ENCODE assay signal across 16 cellular contexts in genomic region chr3:156542101-156543042, GRCh38. TPM values are rescaled to one million over a fixed set of nuclear protein-coding genes. Genes with fewer than 3 reads are reported as not detected.
DNase-seq lines count a peak whose midpoint lies in the region; ATAC-seq, FAIRE-seq and TF ChIP-seq lines count a peak whose summit lies in the region.
"Had no signal": no experiment of that assay in that cellular context is flagged by ENCODE, and none has a peak within 500 bp of the region (broad histone marks: within the 10 kb centered on the region; RNA-seq: fewer than 3 reads in every experiment).

No MANE protein-coding gene starts in this region.

- H3K4me2 ChIP-seq in mammary epithelial cell (ENCODE audit: insufficient read depth, low read depth, low read length) (no peak overlapping the region), HepG2 (ENCODE audit: low read depth, low read length) (no peak overlapping the region)
- H3K4me2 ChIP-seq: BLaER1 had no signal

- 70% methylated on average over 5 of the region's 5 CpGs for WGBS in mammary epithelial cell (ENCODE audit: low coverage, missing lambda C conversion rate)
- 90% methylated on average over 5 of the region's 5 CpGs for WGBS in HepG2 (ENCODE audit: low lambda C conversion rate)

- TF ChIP-seq POLR2A in HepG2 (IDR thresholded peaks at IDR 0.05; ENCODE audit: insufficient read depth in 1 of 2, low read depth in 2 of 2, low read length in 2 of 2) = no peak

- CTCF ChIA-PET in mammary epithelial cell (lab: Charles Lee; ENCODE audit: low non-redundant PET) (interaction anchor here (0.6 kb wide), 1 partner anchor 595 kb away, joined by 6 read pairs; no protein-coding TSS in a partner anchor), HepG2 (lab: Yijun Ruan, JAX; ENCODE audit: low intra/inter-chr PET ratio, low total read pairs) (no interaction called here)

- H3K27me3 ChIP-seq in mammary epithelial cell (ENCODE audit: insufficient read depth, low read length) (no peaks in the 10 kb centered on the region), HepG2 (ENCODE audit: control insufficient read depth in 1 of 2, insufficient read depth in 2 of 2, low read length in 2 of 2) (no peaks in the 10 kb centered on the region), stomach smooth muscle (ENCODE audit: control insufficient read depth in 1 of 2, insufficient read depth in 2 of 2, low read length in 2 of 2) (no peaks in the 10 kb centered on the region)
- H3K27me3 ChIP-seq: BLaER1, cardiac muscle cell, left lung, upper lobe of right lung had no signal

- TF ChIP-seq EP300 in HepG2 (IDR thresholded peaks at IDR 0.05; ENCODE audit: low read depth in 2 of 2, low read length in 2 of 2) (no peak), HepG2 (CRISPR knock-in tag; IDR thresholded peaks at IDR 0.05; ENCODE audit: borderline replicate concordance) (no peak)

- H3K9me3 ChIP-seq in mammary epithelial cell (replicated peaks; ENCODE audit: insufficient read depth, low read length) (no peaks in the 10 kb centered on the region), HepG2 (ENCODE audit: low read length) (no peaks in the 10 kb centered on the region), stomach smooth muscle (ENCODE audit: control insufficient read depth in 2 of 2, low read length in 2 of 2) (no peaks in the 10 kb centered on the region)
- H3K9me3 ChIP-seq: BLaER1, left lung, upper lobe of right lung had no signal

- POLR2A ChIA-PET in HepG2 (lab: Yijun Ruan, JAX) = interaction anchor here (1.8 kb wide), 1 partner anchor 12 kb away, joined by 7 read pairs; the partner anchor contains the start of gene SSR3

- in situ Hi-C loops in mammary epithelial cell (cut with MboI; ENCODE audit: low sequenced_read_pairs in 2 of 2) = loop anchor here (10.0 to 25.0 kb wide), 2 partner anchors 542 to 545 kb away; no protein-coding TSS in a partner anchor
- in situ Hi-C loops in HepG2 (cut with HindIII; ENCODE audit: extremely low pct_ligation_motif_present, low pct_unique_long_range_greater_than_20kb) = loop anchor here (10.0 kb wide), 1 partner anchor 592 kb away; no protein-coding TSS in a partner anchor

- H3K79me2 ChIP-seq in mammary epithelial cell (ENCODE audit: insufficient read depth, low read length) (peaks cover 54% of the 10 kb centered on the region), HepG2 (ENCODE audit: insufficient read depth, low read length) (peaks cover 24% of the 10 kb centered on the region)

- DNase-seq in HFFc6 (no peak), mammary epithelial cell (no peak), HepG2 (ENCODE audit: low spot score) (no peak), hypothalamus (lab: John Stamatoyannopoulos, UW) (no peak)
- DNase-seq: activated naive CD4-positive, alpha-beta T cell; erythroblast; left lung; MV-4-11; upper lobe of right lung had no signal

- H3K4me3 Mint-ChIP-seq in HFFc6 = no peak overlapping the region

- H3K27ac ChIP-seq in mammary epithelial cell (ENCODE audit: insufficient read depth, low read depth, low read length) (no peak overlapping the region), HepG2 (ENCODE audit: extremely low read length, insufficient read depth, low read length) (no peak overlapping the region), stomach smooth muscle (ENCODE audit: low read length) (peak overlapping the region; percentile 12)
- H3K27ac ChIP-seq: BLaER1, cardiac muscle cell, upper lobe of right lung had no signal

- FAIRE-seq in HepG2 (lab: Jason Lieb, UNC) = no peak
- FAIRE-seq: HTR-8/SVneo had no signal

- TF ChIP-seq RAD21 in HepG2 (CRISPR knock-in tag; IDR thresholded peaks at IDR 0.05) = no peak

- BruUV-seq in mammary epithelial cell (replicated peaks; lab: Mats Ljungman, UMichigan) (TSS peak; percentile 10), HepG2 (replicated peaks; lab: Mats Ljungman, UMichigan) (TSS peak; percentile 6)

- no peak overlapping the region for H3K4me3 ChIP-seq in mammary epithelial cell (replicated peaks in 1 of 3; ENCODE audit: insufficient read depth in 1 of 3, low read depth in 2 of 3, low read length in 3 of 3)
- no peak overlapping the region for H3K4me3 ChIP-seq in HepG2 (replicated peaks in 1 of 3; ENCODE audit: insufficient read depth in 1 of 3, low read depth in 2 of 3, low read length in 3 of 3)
- no peak overlapping the region for H3K4me3 ChIP-seq in stomach smooth muscle (ENCODE audit: low read length in 2 of 2)
- H3K4me3 ChIP-seq: BLaER1, cardiac muscle cell, left lung, upper lobe of right lung had no signal

- H3K36me3 ChIP-seq in mammary epithelial cell (ENCODE audit: insufficient read depth, low read length) (peaks cover 59% of the 10 kb centered on the region), HepG2 (replicated peaks in 1 of 2; ENCODE audit: control insufficient read depth in 1 of 2, insufficient read depth in 2 of 2, low read length in 2 of 2) (peaks cover 11 to 66% of the 10 kb centered on the region in 2 experiments), stomach smooth muscle (ENCODE audit: control insufficient read depth in 2 of 2, insufficient read depth in 2 of 2, low read length in 2 of 2) (peaks cover 6 to 13% of the 10 kb centered on the region in 2 donors)

- TF ChIP-seq CTCF in HFFc6 (IDR thresholded peaks at IDR 0.05) = no peak
- TF ChIP-seq CTCF in mammary epithelial cell (conservative IDR thresholded peaks at IDR 0.05 in 1 of 2, IDR thresholded peaks at IDR 0.05 in 1 of 2; ENCODE audit: extremely low read depth in 1 of 2, insufficient read depth in 1 of 2, low read depth in 1 of 2, low read length in 2 of 2) = no peak
- no peak for TF ChIP-seq CTCF in HepG2 (CRISPR knock-in tag; IDR thresholded peaks at IDR 0.05)

- H3K9me3 Mint-ChIP-seq in HFFc6 = no peaks in the 10 kb centered on the region

- intact Hi-C loops in mammary epithelial cell (cut with micrococcal nuclease) (no loop called here), HepG2 (cut with micrococcal nuclease; ENCODE audit: unreplicated experiment) (no loop called here)

- H2AFZ ChIP-seq in mammary epithelial cell (ENCODE audit: low read depth, low read length) (no peak overlapping the region), HepG2 (ENCODE audit: low read length) (no peak overlapping the region)

- ATAC-seq in HepG2 = peak; percentile 26; the same call in 2 of the 3 replicates
- ATAC-seq in HG03432 (IDR thresholded peaks at IDR 0.05; ENCODE audit: unreplicated experiment) = no peak
- no peak for ATAC-seq in esophagus mucosa
- no peak for ATAC-seq in HG03457 (IDR thresholded peaks at IDR 0.05; ENCODE audit: unreplicated experiment)
- ATAC-seq: left lung, upper lobe of right lung had no signal

- dilution Hi-C loops in mammary epithelial cell (cut with HindIII; ENCODE audit: low sequenced_read_pairs) = no loop called here

- H3K4me1 Mint-ChIP-seq in HFFc6 (ENCODE audit: low read depth) = peaks cover 75% of the 10 kb centered on the region

- peaks cover 3% of the 10 kb centered on the region for H4K20me1 ChIP-seq in mammary epithelial cell (ENCODE audit: insufficient read depth, low read length)
- peaks cover 5% of the 10 kb centered on the region; the same call in 1 of the 2 replicates for H4K20me1 ChIP-seq in HepG2 (ENCODE audit: insufficient read depth, low read length)

- H3K27ac Mint-ChIP-seq in HFFc6 = peak overlapping the region; percentile 71

- H3K36me3 Mint-ChIP-seq in HFFc6 (ENCODE audit: low read depth) = peaks cover 48% of the 10 kb centered on the region

- H3K9ac ChIP-seq in mammary epithelial cell (ENCODE audit: insufficient read depth, low read length) (no peak overlapping the region), HepG2 (ENCODE audit: insufficient read depth, low read depth, low read length) (no peak overlapping the region), stomach smooth muscle (ENCODE audit: low read length in 2 of 2) (no peak overlapping the region)
- H3K9ac ChIP-seq: BLaER1 had no signal

- H3K27me3 Mint-ChIP-seq in HFFc6 (ENCODE audit: insufficient read depth) = no peaks in the 10 kb centered on the region

- H3K4me1 ChIP-seq in mammary epithelial cell (ENCODE audit: insufficient read depth, low read length) (peaks cover 13% of the 10 kb centered on the region), HepG2 (ENCODE audit: insufficient read depth, low read length) (peaks cover 43% of the 10 kb centered on the region), stomach smooth muscle (ENCODE audit: control insufficient read depth, insufficient read depth, low read length) (no peaks in the 10 kb centered on the region)
- H3K4me1 ChIP-seq: BLaER1, upper lobe of right lung had no signal

TF ChIP-seq in HepG2, 621 proteins besides CTCF, POLR2A, EP300 and RAD21 (continues in another document):
- no peak for TF ChIP-seq ZNF552 (CRISPR knock-in tag; IDR thresholded peaks at IDR 0.05; ENCODE audit: borderline replicate concordance)
- TF ChIP-seq ZNF644 (CRISPR knock-in tag; IDR thresholded peaks at IDR 0.05; ENCODE audit: low read depth) = peak; percentile 97
- TF ChIP-seq MTA3 (CRISPR knock-in tag; IDR thresholded peaks at IDR 0.05) = no peak

RNA-seq across cellular contexts. Expression of gene SSR3, which starts 12.5 kb away (rescaled TPM):
- total RNA-seq in HFFc6 (2021; fragmentation: NEBNext Ultra II Directional; extraction: Animal tissue kit (Norgen Biotek cat#: 25700)) = 100 to 1,000 TPM; 622 to 815 (median 721) TPM
- total RNA-seq in mammary epithelial cell (100 to 1,000 TPM; 375 to 388 TPM), HepG2 (2016; rRNA removed; fragmentation: Illumina TruSeq; extraction: Trizol) (268 and 325 TPM in 2 replicates), esophagus mucosa (75.9 TPM)
- polyA plus RNA-seq in mammary epithelial cell (339 TPM), HepG2 (2011; rRNA removed) (202 and 229 TPM in 2 replicates)
- 575 TPM for polyA minus RNA-seq in mammary epithelial cell
- total RNA-seq in HepG2 (2016; cell fraction: cytosol; rRNA removed; fragmentation: Illumina TruSeq; extraction: Trizol; ENCODE audit: low read depth) = 126 and 142 TPM in 2 replicates
- total RNA-seq in HepG2 (2016; cell fraction: insoluble cytoplasmic fraction; rRNA removed; fragmentation: Illumina TruSeq; extraction: Trizol) = 268 and 325 TPM in 2 replicates
- total RNA-seq in HepG2 (2016; cell fraction: membrane; rRNA removed; fragmentation: Illumina TruSeq; extraction: Trizol) = 216 and 243 TPM in 2 replicates
- total RNA-seq in HepG2 (2016; cell fraction: nucleus; rRNA removed; fragmentation: Illumina TruSeq; extraction: Trizol) = 248 and 272 TPM in 2 replicates
- 132 and 137 TPM in 2 replicates for polyA plus RNA-seq in HepG2 (2011; cell fraction: cytosol; rRNA removed)
- polyA plus RNA-seq in HepG2 (2011; cell fraction: nucleus; rRNA removed) = 32.0 and 34.3 TPM in 2 replicates
- polyA plus RNA-seq in HepG2 (2012) = 207 and 230 TPM in 2 replicates
- 127 and 140 TPM in 2 replicates for polyA plus RNA-seq in HepG2 (2016; cell fraction: cytosol; fragmentation: Illumina TruSeq; extraction: Trizol; ENCODE audit: low read depth)
- polyA plus RNA-seq in HepG2 (2016; cell fraction: insoluble cytoplasmic fraction; fragmentation: Illumina TruSeq; extraction: Trizol; ENCODE audit: low read depth) = 171 and 180 TPM in 2 replicates
- polyA plus RNA-seq in HepG2 (2016; cell fraction: membrane; fragmentation: Illumina TruSeq; extraction: Trizol; ENCODE audit: low read depth) = 172 and 176 TPM in 2 replicates
- polyA plus RNA-seq in HepG2 (2016; cell fraction: nucleus; fragmentation: Illumina TruSeq; extraction: Trizol; ENCODE audit: insufficient read depth, low read depth) = 261 and 267 TPM in 2 replicates
- polyA minus RNA-seq in HepG2 (2011; rRNA and poly(A)+ RNA removed; ENCODE audit: low replicate concordance) = 489 and 620 TPM in 2 replicates
- polyA minus RNA-seq in HepG2 (2011; cell fraction: cytosol; rRNA and poly(A)+ RNA removed) = 126 and 129 TPM in 2 replicates
- polyA minus RNA-seq in HepG2 (2011; cell fraction: nucleus; rRNA and poly(A)+ RNA removed) = 155 and 165 TPM in 2 replicates
